In genomic region chr17:83057397-83057761, GRCh38 we compare ENCODE assay signal across 2 cellular contexts.
TF ChIP-seq lines count a peak whose summit lies in the region.

No MANE protein-coding gene starts in this region.

TF ChIP-seq in IMR-90, 13 proteins besides CTCF, POLR2A, EP300 and RAD21:
- TF ChIP-seq MAFK (IDR thresholded peaks at IDR 0.05; ENCODE audit: low read depth, low read length), result no peak
- no peak for TF ChIP-seq MAZ (IDR thresholded peaks at IDR 0.05; ENCODE audit: borderline replicate concordance, low read depth, low read length)

TF ChIP-seq in GM23338, 12 proteins besides CTCF, POLR2A, EP300 and RAD21:
- TF ChIP-seq EZH2 (IDR thresholded peaks at IDR 0.05; ENCODE audit: low read depth, unreplicated experiment), result no peak
- TF ChIP-seq POLR2AphosphoS5 (IDR thresholded peaks at IDR 0.05; ENCODE audit: low read depth), result no peak
- TF ChIP-seq ZNF462 (CRISPR knock-in tag; IDR thresholded peaks at IDR 0.05), result no peak
- no peak for TF ChIP-seq ZNF331 (CRISPR knock-in tag; IDR thresholded peaks at IDR 0.05; ENCODE audit: low read depth)
- no peak for TF ChIP-seq NANOG (IDR thresholded peaks at IDR 0.05; ENCODE audit: borderline replicate concordance)
- no peak for TF ChIP-seq STAT1 (IDR thresholded peaks at IDR 0.05; ENCODE audit: unreplicated experiment)
- TF ChIP-seq EZH2phosphoT487 (IDR thresholded peaks at IDR 0.05; ENCODE audit: unreplicated experiment), result no peak
- no peak for TF ChIP-seq ZNF114 (CRISPR knock-in tag; IDR thresholded peaks at IDR 0.05)
- TF ChIP-seq ETS1 (IDR thresholded peaks at IDR 0.05), result no peak
- TF ChIP-seq CREB1 (CRISPR knock-in tag; IDR thresholded peaks at IDR 0.05; ENCODE audit: low read depth), result no peak
- TF ChIP-seq JUNB (IDR thresholded peaks at IDR 0.05; ENCODE audit: unreplicated experiment), result no peak
- TF ChIP-seq, protein P1, sequence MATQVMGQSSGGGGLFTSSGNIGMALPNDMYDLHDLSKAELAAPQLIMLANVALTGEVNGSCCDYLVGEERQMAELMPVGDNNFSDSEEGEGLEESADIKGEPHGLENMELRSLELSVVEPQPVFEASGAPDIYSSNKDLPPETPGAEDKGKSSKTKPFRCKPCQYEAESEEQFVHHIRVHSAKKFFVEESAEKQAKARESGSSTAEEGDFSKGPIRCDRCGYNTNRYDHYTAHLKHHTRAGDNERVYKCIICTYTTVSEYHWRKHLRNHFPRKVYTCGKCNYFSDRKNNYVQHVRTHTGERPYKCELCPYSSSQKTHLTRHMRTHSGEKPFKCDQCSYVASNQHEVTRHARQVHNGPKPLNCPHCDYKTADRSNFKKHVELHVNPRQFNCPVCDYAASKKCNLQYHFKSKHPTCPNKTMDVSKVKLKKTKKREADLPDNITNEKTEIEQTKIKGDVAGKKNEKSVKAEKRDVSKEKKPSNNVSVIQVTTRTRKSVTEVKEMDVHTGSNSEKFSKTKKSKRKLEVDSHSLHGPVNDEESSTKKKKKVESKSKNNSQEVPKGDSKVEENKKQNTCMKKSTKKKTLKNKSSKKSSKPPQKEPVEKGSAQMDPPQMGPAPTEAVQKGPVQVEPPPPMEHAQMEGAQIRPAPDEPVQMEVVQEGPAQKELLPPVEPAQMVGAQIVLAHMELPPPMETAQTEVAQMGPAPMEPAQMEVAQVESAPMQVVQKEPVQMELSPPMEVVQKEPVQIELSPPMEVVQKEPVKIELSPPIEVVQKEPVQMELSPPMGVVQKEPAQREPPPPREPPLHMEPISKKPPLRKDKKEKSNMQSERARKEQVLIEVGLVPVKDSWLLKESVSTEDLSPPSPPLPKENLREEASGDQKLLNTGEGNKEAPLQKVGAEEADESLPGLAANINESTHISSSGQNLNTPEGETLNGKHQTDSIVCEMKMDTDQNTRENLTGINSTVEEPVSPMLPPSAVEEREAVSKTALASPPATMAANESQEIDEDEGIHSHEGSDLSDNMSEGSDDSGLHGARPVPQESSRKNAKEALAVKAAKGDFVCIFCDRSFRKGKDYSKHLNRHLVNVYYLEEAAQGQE (IDR thresholded peaks at IDR 0.05; ENCODE audit: unreplicated experiment), result no peak
